In the genomic region with DNA sequence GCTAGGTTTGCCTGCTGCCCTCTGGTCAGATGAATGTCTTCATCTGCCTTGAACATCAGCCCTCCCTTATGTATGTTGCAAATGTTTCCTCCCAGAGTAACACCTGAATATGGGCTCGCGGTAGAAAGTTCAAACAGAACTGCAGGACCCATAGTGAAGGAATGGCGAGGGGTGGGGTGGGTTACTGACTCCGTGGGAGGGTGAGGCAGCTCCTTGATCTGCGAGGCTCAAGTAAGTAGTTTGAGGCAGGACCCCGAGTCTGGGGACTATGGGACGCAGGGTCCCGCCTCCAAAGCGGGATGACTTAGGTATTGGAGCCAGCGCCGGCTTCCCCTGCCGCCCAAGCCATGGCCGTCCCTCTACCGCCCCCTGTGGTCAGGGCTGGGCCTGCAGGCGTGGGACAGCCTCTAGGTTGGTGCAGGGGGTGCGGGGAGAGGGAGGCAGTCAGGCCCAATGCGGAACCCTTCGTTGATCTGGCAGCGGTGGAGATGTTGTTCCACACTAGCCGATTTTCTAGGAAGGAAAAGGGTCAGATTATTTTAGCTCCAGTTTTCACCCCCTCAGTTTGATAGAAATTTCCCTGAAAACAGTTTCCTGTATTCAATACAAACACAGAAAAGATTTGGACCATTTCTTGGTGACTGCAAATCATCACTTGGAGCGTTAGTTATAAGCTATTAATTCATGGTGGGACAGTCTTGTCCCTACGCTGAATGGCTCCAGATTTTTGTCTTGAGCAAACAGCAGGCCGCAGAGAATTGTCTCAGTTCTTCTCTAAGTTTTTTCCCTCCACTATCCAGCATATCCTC, we compare ENCODE assay signal across 7 cellular contexts.
DNase-seq lines count a peak whose midpoint lies in the region; ATAC-seq and TF ChIP-seq lines count a peak whose summit lies in the region.

No MANE protein-coding gene starts in this region.

- no peaks in the 10 kb centered on the region for H3K27me3 Mint-ChIP-seq in T-cell

- H3K9me3 ChIP-seq in thoracic aorta: no peaks in the 10 kb centered on the region

- DNase-seq in H7 (peak; percentile 96), T-cell (peak in 21 of 34 experiments; percentile 3 to 47 (median 20)), choroid plexus epithelial cell (ENCODE audit: low read depth) (peak; percentile 41), medulla oblongata (ENCODE audit: extremely low spot score) (peak; percentile 67), thoracic aorta (ENCODE audit: low spot score) (no peak), cortex of kidney (lab: John Stamatoyannopoulos, UW) (no peak)

- H3K4me1 ChIP-seq in thoracic aorta (ENCODE audit: control insufficient read depth in 1 of 2, low read depth in 2 of 2): no peaks in the 10 kb centered on the region

- peak overlapping the region; percentile 27 for H3K4me3 ChIP-seq in H7 (ENCODE audit: insufficient read depth, low read depth, low read length)
- H3K4me3 ChIP-seq in choroid plexus epithelial cell (ENCODE audit: low read depth, low read length): no peak overlapping the region
- H3K4me3 ChIP-seq in thoracic aorta: no peak overlapping the region

- H3K36me3 ChIP-seq in H7 (replicated peaks; ENCODE audit: control insufficient read depth, insufficient read depth, low read length) (no peaks in the 10 kb centered on the region), thoracic aorta (no peaks in the 10 kb centered on the region)

- no peaks in the 10 kb centered on the region for H3K9me3 Mint-ChIP-seq in T-cell

- TF ChIP-seq CTCF in choroid plexus epithelial cell (conservative IDR thresholded peaks at IDR 0.05; ENCODE audit: low read depth, low read length): peak; percentile 90
- TF ChIP-seq CTCF in thoracic aorta (IDR thresholded peaks at IDR 0.05): peak; percentile 66

- CTCF ChIA-PET in T-cell (lab: Charles Lee): interaction anchor here in 1 of 2 donors (0.7 kb wide), 1 partner anchor 347 kb away, joined by 4 read pairs; no protein-coding TSS in a partner anchor

- no peak overlapping the region for H3K27ac Mint-ChIP-seq in T-cell

- no peaks in the 10 kb centered on the region for H3K4me1 Mint-ChIP-seq in T-cell

- no peaks in the 10 kb centered on the region for H3K36me3 Mint-ChIP-seq in T-cell

- no peak overlapping the region for H3K4me3 Mint-ChIP-seq in T-cell

- ATAC-seq in T-cell (replicated peaks in 1 of 4): peak in 1 of 4 experiments; percentile 46
- no peak for ATAC-seq in thoracic aorta (ENCODE audit: insufficient number of reproducible peaks, low FRiP score, low read depth)
- no peak for ATAC-seq in HG02938 (IDR thresholded peaks at IDR 0.05; ENCODE audit: unreplicated experiment)

- POLR2A ChIA-PET in T-cell (lab: Charles Lee): no interaction called here

- H3K27ac ChIP-seq in thoracic aorta: no peak overlapping the region

- H3K27me3 ChIP-seq in H7 (ENCODE audit: control insufficient read depth, insufficient read depth, low read length): no peaks in the 10 kb centered on the region
- H3K27me3 ChIP-seq in thoracic aorta (replicated peaks; ENCODE audit: insufficient read depth): no peaks in the 10 kb centered on the region

Comparison
In these comparisons a context has a peak if more than half of its experiments do, and no peak if none do; other contexts are left out.
1. DNase-seq: peak in H7 (single experiment), T-cell (21 of 34), choroid plexus epithelial cell (single experiment) and medulla oblongata (single experiment); none in thoracic aorta (single experiment) and cortex of kidney (single experiment).